ENCODE assay signal across 1 cellular context in the genomic region with DNA sequence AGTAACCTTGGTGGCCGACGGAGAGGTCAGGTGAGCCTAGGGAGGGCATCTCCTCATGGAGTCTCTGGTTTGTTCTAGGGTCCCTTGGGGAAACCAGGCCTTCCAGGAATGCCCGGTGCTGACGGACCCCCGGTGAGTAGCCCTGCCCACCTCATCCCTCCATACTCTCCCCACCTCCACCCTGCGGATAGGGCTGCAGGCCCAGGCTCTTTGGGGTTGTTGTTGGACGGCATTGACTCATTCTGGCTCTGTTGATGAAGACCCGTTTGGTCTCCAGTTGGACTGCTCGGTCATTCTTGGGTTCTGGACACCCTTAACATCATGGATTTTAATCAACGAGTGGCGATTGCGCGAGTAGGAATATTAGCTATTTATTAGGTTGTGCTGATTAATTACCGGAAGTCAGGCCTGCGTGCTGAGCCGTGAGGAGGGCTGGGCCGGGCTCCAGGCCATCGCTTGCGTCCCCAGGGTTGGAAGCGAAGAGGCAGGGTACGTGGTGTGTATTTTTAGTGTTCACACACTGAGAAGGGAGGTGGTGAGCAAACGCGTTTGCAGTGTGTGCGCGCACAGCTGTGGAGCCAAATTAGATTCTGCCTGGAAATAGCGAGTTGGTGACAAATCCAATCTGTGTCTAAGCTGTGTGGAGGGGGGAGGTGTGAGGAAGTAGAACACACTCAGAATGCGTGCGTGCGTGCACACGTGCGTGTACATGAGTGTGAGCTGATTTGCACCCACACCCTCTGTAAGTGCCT.
TF ChIP-seq lines count a peak whose summit lies in the region.

No MANE protein-coding gene starts in this region.

TF ChIP-seq in HepG2, 621 proteins besides CTCF, POLR2A, EP300 and RAD21 (continued from another document):
- TF ChIP-seq, protein P1, sequence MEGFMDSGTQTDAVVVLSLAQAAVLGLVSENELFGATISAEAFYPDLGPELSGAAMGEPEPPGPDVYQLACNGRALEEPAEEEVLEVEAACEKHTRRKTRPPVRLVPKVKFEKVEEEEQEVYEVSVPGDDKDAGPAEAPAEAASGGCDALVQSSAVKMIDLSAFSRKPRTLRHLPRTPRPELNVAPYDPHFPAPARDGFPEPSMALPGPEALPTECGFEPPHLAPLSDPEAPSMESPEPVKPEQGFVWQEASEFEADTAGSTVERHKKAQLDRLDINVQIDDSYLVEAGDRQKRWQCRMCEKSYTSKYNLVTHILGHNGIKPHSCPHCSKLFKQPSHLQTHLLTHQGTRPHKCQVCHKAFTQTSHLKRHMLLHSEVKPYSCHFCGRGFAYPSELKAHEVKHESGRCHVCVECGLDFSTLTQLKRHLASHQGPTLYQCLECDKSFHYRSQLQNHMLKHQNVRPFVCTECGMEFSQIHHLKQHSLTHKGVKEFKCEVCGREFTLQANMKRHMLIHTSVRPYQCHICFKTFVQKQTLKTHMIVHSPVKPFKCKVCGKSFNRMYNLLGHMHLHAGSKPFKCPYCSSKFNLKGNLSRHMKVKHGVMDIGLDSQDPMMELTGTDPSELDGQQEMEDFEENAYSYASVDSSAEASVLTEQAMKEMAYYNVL (CRISPR knock-in tag; IDR thresholded peaks at IDR 0.05; ENCODE audit: borderline replicate concordance) = no peak
- TF ChIP-seq ZNF263 (CRISPR knock-in tag; IDR thresholded peaks at IDR 0.05) = no peak
- no peak for TF ChIP-seq EEA1 (CRISPR knock-in tag; IDR thresholded peaks at IDR 0.05; ENCODE audit: borderline replicate concordance)
- TF ChIP-seq ZNF652 (CRISPR knock-in tag; IDR thresholded peaks at IDR 0.05; ENCODE audit: borderline replicate concordance, low read depth) = no peak
- TF ChIP-seq BRCA1 (CRISPR knock-in tag; IDR thresholded peaks at IDR 0.05) = no peak
- no peak for TF ChIP-seq MEIS2 (CRISPR knock-in tag; IDR thresholded peaks at IDR 0.05)
- TF ChIP-seq, protein P2, sequence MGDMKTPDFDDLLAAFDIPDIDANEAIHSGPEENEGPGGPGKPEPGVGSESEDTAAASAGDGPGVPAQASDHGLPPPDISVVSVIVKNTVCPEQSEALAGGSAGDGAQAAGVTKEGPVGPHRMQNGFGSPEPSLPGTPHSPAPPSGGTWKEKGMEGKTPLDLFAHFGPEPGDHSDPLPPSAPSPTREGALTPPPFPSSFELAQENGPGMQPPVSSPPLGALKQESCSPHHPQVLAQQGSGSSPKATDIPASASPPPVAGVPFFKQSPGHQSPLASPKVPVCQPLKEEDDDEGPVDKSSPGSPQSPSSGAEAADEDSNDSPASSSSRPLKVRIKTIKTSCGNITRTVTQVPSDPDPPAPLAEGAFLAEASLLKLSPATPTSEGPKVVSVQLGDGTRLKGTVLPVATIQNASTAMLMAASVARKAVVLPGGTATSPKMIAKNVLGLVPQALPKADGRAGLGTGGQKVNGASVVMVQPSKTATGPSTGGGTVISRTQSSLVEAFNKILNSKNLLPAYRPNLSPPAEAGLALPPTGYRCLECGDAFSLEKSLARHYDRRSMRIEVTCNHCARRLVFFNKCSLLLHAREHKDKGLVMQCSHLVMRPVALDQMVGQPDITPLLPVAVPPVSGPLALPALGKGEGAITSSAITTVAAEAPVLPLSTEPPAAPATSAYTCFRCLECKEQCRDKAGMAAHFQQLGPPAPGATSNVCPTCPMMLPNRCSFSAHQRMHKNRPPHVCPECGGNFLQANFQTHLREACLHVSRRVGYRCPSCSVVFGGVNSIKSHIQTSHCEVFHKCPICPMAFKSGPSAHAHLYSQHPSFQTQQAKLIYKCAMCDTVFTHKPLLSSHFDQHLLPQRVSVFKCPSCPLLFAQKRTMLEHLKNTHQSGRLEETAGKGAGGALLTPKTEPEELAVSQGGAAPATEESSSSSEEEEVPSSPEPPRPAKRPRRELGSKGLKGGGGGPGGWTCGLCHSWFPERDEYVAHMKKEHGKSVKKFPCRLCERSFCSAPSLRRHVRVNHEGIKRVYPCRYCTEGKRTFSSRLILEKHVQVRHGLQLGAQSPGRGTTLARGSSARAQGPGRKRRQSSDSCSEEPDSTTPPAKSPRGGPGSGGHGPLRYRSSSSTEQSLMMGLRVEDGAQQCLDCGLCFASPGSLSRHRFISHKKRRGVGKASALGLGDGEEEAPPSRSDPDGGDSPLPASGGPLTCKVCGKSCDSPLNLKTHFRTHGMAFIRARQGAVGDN (CRISPR knock-in tag; IDR thresholded peaks at IDR 0.05) = no peak
- TF ChIP-seq KAT2B (IDR thresholded peaks at IDR 0.05; ENCODE audit: borderline replicate concordance, low read depth, low read length) = no peak
- TF ChIP-seq, protein P3, sequence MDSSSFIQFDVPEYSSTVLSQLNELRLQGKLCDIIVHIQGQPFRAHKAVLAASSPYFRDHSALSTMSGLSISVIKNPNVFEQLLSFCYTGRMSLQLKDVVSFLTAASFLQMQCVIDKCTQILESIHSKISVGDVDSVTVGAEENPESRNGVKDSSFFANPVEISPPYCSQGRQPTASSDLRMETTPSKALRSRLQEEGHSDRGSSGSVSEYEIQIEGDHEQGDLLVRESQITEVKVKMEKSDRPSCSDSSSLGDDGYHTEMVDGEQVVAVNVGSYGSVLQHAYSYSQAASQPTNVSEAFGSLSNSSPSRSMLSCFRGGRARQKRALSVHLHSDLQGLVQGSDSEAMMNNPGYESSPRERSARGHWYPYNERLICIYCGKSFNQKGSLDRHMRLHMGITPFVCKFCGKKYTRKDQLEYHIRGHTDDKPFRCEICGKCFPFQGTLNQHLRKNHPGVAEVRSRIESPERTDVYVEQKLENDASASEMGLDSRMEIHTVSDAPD (CRISPR knock-in tag; IDR thresholded peaks at IDR 0.05) = no peak
- TF ChIP-seq, protein P4, sequence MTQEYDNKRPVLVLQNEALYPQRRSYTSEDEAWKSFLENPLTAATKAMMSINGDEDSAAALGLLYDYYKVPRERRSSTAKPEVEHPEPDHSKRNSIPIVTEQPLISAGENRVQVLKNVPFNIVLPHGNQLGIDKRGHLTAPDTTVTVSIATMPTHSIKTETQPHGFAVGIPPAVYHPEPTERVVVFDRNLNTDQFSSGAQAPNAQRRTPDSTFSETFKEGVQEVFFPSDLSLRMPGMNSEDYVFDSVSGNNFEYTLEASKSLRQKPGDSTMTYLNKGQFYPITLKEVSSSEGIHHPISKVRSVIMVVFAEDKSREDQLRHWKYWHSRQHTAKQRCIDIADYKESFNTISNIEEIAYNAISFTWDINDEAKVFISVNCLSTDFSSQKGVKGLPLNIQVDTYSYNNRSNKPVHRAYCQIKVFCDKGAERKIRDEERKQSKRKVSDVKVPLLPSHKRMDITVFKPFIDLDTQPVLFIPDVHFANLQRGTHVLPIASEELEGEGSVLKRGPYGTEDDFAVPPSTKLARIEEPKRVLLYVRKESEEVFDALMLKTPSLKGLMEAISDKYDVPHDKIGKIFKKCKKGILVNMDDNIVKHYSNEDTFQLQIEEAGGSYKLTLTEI (CRISPR knock-in tag; conservative IDR thresholded peaks at IDR 0.05) = no peak
- TF ChIP-seq, protein P5, sequence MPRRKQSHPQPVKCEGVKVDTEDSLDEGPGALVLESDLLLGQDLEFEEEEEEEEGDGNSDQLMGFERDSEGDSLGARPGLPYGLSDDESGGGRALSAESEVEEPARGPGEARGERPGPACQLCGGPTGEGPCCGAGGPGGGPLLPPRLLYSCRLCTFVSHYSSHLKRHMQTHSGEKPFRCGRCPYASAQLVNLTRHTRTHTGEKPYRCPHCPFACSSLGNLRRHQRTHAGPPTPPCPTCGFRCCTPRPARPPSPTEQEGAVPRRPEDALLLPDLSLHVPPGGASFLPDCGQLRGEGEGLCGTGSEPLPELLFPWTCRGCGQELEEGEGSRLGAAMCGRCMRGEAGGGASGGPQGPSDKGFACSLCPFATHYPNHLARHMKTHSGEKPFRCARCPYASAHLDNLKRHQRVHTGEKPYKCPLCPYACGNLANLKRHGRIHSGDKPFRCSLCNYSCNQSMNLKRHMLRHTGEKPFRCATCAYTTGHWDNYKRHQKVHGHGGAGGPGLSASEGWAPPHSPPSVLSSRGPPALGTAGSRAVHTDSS (CRISPR knock-in tag; conservative IDR thresholded peaks at IDR 0.05) = no peak
- TF ChIP-seq, protein P6, sequence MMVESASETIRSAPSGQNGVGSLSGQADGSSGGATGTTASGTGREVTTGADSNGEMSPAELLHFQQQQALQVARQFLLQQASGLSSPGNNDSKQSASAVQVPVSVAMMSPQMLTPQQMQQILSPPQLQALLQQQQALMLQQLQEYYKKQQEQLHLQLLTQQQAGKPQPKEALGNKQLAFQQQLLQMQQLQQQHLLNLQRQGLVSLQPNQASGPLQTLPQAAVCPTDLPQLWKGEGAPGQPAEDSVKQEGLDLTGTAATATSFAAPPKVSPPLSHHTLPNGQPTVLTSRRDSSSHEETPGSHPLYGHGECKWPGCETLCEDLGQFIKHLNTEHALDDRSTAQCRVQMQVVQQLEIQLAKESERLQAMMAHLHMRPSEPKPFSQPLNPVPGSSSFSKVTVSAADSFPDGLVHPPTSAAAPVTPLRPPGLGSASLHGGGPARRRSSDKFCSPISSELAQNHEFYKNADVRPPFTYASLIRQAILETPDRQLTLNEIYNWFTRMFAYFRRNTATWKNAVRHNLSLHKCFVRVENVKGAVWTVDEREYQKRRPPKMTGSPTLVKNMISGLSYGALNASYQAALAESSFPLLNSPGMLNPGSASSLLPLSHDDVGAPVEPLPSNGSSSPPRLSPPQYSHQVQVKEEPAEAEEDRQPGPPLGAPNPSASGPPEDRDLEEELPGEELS (CRISPR knock-in tag; IDR thresholded peaks at IDR 0.05) = no peak
- TF ChIP-seq PCBP1 (IDR thresholded peaks at IDR 0.05; ENCODE audit: borderline replicate concordance, low read depth, low read length) = no peak
